ENCODE assay signal across 21 cellular contexts in the genomic region with DNA sequence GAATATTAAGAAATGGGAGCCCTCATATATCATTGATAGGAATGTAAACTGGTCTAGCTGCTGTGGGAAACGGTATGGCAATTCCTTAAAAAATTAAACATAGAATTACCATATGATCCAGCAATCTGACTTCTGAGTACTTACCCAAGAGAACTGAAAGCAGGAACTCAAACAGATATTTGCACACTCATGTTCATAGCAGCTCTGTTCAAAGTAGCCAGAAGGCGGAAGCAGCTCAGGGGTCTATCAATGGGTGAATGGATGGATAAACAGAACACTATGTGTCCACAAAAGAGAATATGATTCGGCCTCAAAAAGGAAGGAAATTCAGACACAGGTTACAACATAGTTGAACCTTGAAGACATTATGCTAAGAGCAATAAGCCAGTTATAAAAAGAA.
DNase-seq lines count a peak whose midpoint lies in the region; ATAC-seq, FAIRE-seq and TF ChIP-seq lines count a peak whose summit lies in the region.
"Had no signal": no experiment of that assay in that cellular context is flagged by ENCODE, and none has a peak within 500 bp of the region (broad histone marks: within the 10 kb centered on the region; RNA-seq: fewer than 3 reads in every experiment).

No MANE protein-coding gene starts in this region.

- 0 out of 2 replicates have a peak overlapping the region, but pooled peaks have one; percentile 7 for H2AFZ ChIP-seq in K562 (ENCODE audit: low read depth, low read length)
- H2AFZ ChIP-seq: GM23248 had no signal

- no peak overlapping the region for H3K4me3 Mint-ChIP-seq in stimulated activated memory B cell treated with anti-CD40 and anti-IgM and Interleukin-4, amounts not matched to agents 10 μg/mL and 1 μg/mL and 100 μg/mL, for 72 hours
- H3K4me3 Mint-ChIP-seq: T-helper 2 cell treated with Interferon-gamma antibody and Interleukin-4, amounts not matched to agents 5 μg/mL and 100 μg/mL, for 36 hours had no signal

- POLR2A ChIA-PET in K562 (lab: Yijun Ruan, JAX) = interaction anchor here (1.0 to 1.4 kb wide), 2 partner anchors 9 to 11 kb away, joined by 3 read pairs; no protein-coding TSS in a partner anchor

- FAIRE-seq in K562 (lab: Jason Lieb, UNC) = no peak

- no peak overlapping the region for H3K4me3 ChIP-seq in K562
- H3K4me3 ChIP-seq: GM23248, HAP-1, Peyer's patch, SK-N-MC had no signal

- H3K27ac Mint-ChIP-seq in stimulated activated memory B cell treated with anti-CD40 and anti-IgM and Interleukin-4, amounts not matched to agents 10 μg/mL and 1 μg/mL and 100 μg/mL, for 72 hours = no peak overlapping the region
- H3K27ac Mint-ChIP-seq: T-helper 2 cell treated with Interferon-gamma antibody and Interleukin-4, amounts not matched to agents 5 μg/mL and 100 μg/mL, for 36 hours had no signal

- no peak for TF ChIP-seq EP300 in K562 (IDR thresholded peaks at IDR 0.05; ENCODE audit: low read length)

- H3K27me3 Mint-ChIP-seq in stimulated activated memory B cell treated with anti-CD40 and anti-IgM and Interleukin-4, amounts not matched to agents 10 μg/mL and 1 μg/mL and 100 μg/mL, for 72 hours = no peaks in the 10 kb centered on the region

- H3K36me3 ChIP-seq in K562 (ENCODE audit: control insufficient read depth, insufficient read depth, low read length) = no peaks in the 10 kb centered on the region
- H3K36me3 ChIP-seq: HAP-1, Peyer's patch had no signal

- ATAC-seq in GM18868 (IDR thresholded peaks at IDR 0.05; ENCODE audit: unreplicated experiment) (peak; percentile 77), K562 (no peak), HG03135 (IDR thresholded peaks at IDR 0.05; ENCODE audit: unreplicated experiment) (no peak), HG03439 (IDR thresholded peaks at IDR 0.05; ENCODE audit: unreplicated experiment) (no peak)
- peak; percentile 59 for ATAC-seq in stimulated activated memory B cell treated with anti-CD40 and anti-IgM and Interleukin-4, amounts not matched to agents 10 μg/mL and 1 μg/mL and 100 μg/mL, for 72 hours

- peaks cover 15% of the 10 kb centered on the region for H3K4me1 Mint-ChIP-seq in stimulated activated memory B cell treated with anti-CD40 and anti-IgM and Interleukin-4, amounts not matched to agents 10 μg/mL and 1 μg/mL and 100 μg/mL, for 72 hours

- no peak overlapping the region for H3K4me2 ChIP-seq in K562 (ENCODE audit: insufficient read depth, low read length)

- in situ Hi-C loops in K562 (cut with MboI) = no loop called here

- no peak for TF ChIP-seq POLR2A in K562 (conservative IDR thresholded peaks at IDR 0.05)

- H3K27ac ChIP-seq in K562 (ENCODE audit: extremely low read depth, low read depth, low read length) = no peak overlapping the region
- H3K27ac ChIP-seq: GM23248, Peyer's patch, SK-N-MC had no signal

- DNase-seq in NOMO-1 treated with DMSO at 0.1 percent for 48 hours (lab: John Stamatoyannopoulos, UW; ENCODE audit: unreplicated experiment) (peak; percentile 54), K562 (ENCODE audit: extremely low read depth in 1 of 4, low spot score in 3 of 4) (no peak), posterior vena cava (ENCODE audit: low spot score) (no peak), NCI-H526 treated with DMSO at 0.1 percent for 48 hours (lab: John Stamatoyannopoulos, UW) (no peak)
- DNase-seq: C1 segment of cervical spinal cord, DMS79, GM23248, KG1, NCI-H1048, NCI-H146, NCI-H2029 treated with DMSO at 0.1 percent for 48 hours, NCI-H2171 treated with DMSO at 0.1 percent for 48 hours, NCI-H748 treated with DMSO at 0.1 percent for 48 hours, Peyer's patch had no signal

- H3K79me2 ChIP-seq in K562 (ENCODE audit: control insufficient read depth, insufficient read depth, low read length) = no peaks in the 10 kb centered on the region

- H3K27me3 ChIP-seq in K562 (ENCODE audit: control insufficient read depth in 2 of 2, insufficient read depth in 2 of 2, low read length in 2 of 2) = no peaks in the 10 kb centered on the region
- H3K27me3 ChIP-seq: Peyer's patch had no signal

- no peaks in the 10 kb centered on the region for H3K9me1 ChIP-seq in K562 (ENCODE audit: control insufficient read depth, insufficient read depth, low read length)

- H4K20me1 ChIP-seq in K562 (replicated peaks; ENCODE audit: control insufficient read depth, insufficient read depth, low read length) = no peaks in the 10 kb centered on the region

- no peaks in the 10 kb centered on the region for H3K9me3 Mint-ChIP-seq in stimulated activated memory B cell treated with anti-CD40 and anti-IgM and Interleukin-4, amounts not matched to agents 10 μg/mL and 1 μg/mL and 100 μg/mL, for 72 hours
- H3K9me3 Mint-ChIP-seq: T-helper 2 cell treated with Interferon-gamma antibody and Interleukin-4, amounts not matched to agents 5 μg/mL and 100 μg/mL, for 36 hours had no signal

- TF ChIP-seq CTCF in K562 (IDR thresholded peaks at IDR 0.05 in 2 of 3, conservative IDR thresholded peaks at IDR 0.05 in 1 of 3; ENCODE audit: insufficient read depth in 2 of 3, low read depth in 1 of 3, low read length in 3 of 3) = no peak

- CTCF ChIA-PET in K562 (lab: Yijun Ruan, JAX; ENCODE audit: low intra/inter-chr PET ratio) = no interaction called here

- H3K9me3 ChIP-seq in K562 (replicated peaks; ENCODE audit: control insufficient read depth, insufficient read depth, low read depth, low read length) = no peaks in the 10 kb centered on the region
- H3K9me3 ChIP-seq: HAP-1, Peyer's patch had no signal

- H3K4me1 ChIP-seq in K562 (replicated peaks in 1 of 2; ENCODE audit: control insufficient read depth in 2 of 2, insufficient read depth in 2 of 2, low read length in 2 of 2) = peaks cover 14 to 15% of the 10 kb centered on the region in 2 experiments; a peak in 4 of 5 replicates
- H3K4me1 ChIP-seq: HAP-1, Peyer's patch had no signal

- WGBS in K562 (ENCODE audit: insufficient coverage, low coverage, missing lambda C conversion rate) = 50% methylated on average over 3 of the region's 3 CpGs

- no peak for TF ChIP-seq RAD21 in K562 (CRISPR knock-in tag; conservative IDR thresholded peaks at IDR 0.05 in 1 of 2, IDR thresholded peaks at IDR 0.05 in 1 of 2)

- no TSS peak for BruUV-seq in K562 (replicated peaks; lab: Mats Ljungman, UMichigan)

- no peak overlapping the region for H3K9ac ChIP-seq in K562 (ENCODE audit: insufficient read depth in 1 of 2, low read depth in 2 of 2, low read length in 2 of 2)
- H3K9ac ChIP-seq: GM23248 had no signal

- H3K36me3 Mint-ChIP-seq in stimulated activated memory B cell treated with anti-CD40 and anti-IgM and Interleukin-4, amounts not matched to agents 10 μg/mL and 1 μg/mL and 100 μg/mL, for 72 hours = no peaks in the 10 kb centered on the region

- intact Hi-C loops in K562 (cut with micrococcal nuclease) = no loop called here
- intact Hi-C loops in posterior vena cava (cut with DNase I) = no loop called here

TF ChIP-seq in K562, 482 proteins besides CTCF, POLR2A, EP300 and RAD21:
- TF ChIP-seq CCNT2 (IDR thresholded peaks at IDR 0.05; ENCODE audit: borderline replicate concordance, extremely low read depth, insufficient read length, low read depth, low read length) (no peak), NCOR1 (IDR thresholded peaks at IDR 0.05) (no peak), USF2 (CRISPR knock-in tag; IDR thresholded peaks at IDR 0.05) (no peak), FOSL1 (tag; conservative IDR thresholded peaks at IDR 0.05) (no peak), POLR2AphosphoS5 (IDR thresholded peaks at IDR 0.05; ENCODE audit: control insufficient read depth, insufficient read depth, low read depth, low read length) (no peak)
- TF ChIP-seq, protein P1, sequence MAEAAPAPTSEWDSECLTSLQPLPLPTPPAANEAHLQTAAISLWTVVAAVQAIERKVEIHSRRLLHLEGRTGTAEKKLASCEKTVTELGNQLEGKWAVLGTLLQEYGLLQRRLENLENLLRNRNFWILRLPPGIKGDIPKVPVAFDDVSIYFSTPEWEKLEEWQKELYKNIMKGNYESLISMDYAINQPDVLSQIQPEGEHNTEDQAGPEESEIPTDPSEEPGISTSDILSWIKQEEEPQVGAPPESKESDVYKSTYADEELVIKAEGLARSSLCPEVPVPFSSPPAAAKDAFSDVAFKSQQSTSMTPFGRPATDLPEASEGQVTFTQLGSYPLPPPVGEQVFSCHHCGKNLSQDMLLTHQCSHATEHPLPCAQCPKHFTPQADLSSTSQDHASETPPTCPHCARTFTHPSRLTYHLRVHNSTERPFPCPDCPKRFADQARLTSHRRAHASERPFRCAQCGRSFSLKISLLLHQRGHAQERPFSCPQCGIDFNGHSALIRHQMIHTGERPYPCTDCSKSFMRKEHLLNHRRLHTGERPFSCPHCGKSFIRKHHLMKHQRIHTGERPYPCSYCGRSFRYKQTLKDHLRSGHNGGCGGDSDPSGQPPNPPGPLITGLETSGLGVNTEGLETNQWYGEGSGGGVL (CRISPR knock-in tag; IDR thresholded peaks at IDR 0.05) = no peak

Comparison
In these comparisons a context has a peak if more than half of its experiments do, and no peak if none do; other contexts are left out.
1. ATAC-seq: peak in GM18868 (single experiment) and stimulated activated memory B cell treated with anti-CD40 and anti-IgM and Interleukin-4, amounts not matched to agents 10 μg/mL and 1 μg/mL and 100 μg/mL, for 72 hours (single experiment); none in K562 (single experiment), HG03135 (single experiment) and HG03439 (single experiment).